In genomic region chr17:44877121-44877520, GRCh38 we compare ENCODE assay signal across 38 cellular contexts. TPM values are rescaled to one million over a fixed set of nuclear protein-coding genes. Genes with fewer than 3 reads are reported as not detected.
"Had no signal": no experiment of that assay in that cellular context is flagged by ENCODE, and none has a peak within 500 bp of the region (broad histone marks: within the 10 kb centered on the region; RNA-seq: fewer than 3 reads in every experiment).

No MANE protein-coding gene starts in this region.

- H3K4me1 Mint-ChIP-seq: activated B cell treated with CpG ODN at 0.5 μM for 24 hours; activated T-helper 17 cell treated with anti-CD3 and anti-CD28 coated beads, Interleukin-2, amount 50 U/mL, for 72 hours had no signal

- H3K4me1 ChIP-seq: body of pancreas, breast epithelium had no signal

- H3K27ac ChIP-seq: adrenal gland, body of pancreas, brain microvascular endothelial cell, breast epithelium, VCaP had no signal

- DNase-seq: activated B cell treated with CpG ODN at 0.5 μM for 24 hours; activated CD4-positive, alpha-beta memory T cell treated with anti-CD3 and anti-CD28 coated beads for 36 hours; activated CD4-positive, alpha-beta T cell treated with anti-CD3 and anti-CD28 coated beads for 4 hours; activated CD4-positive, alpha-beta T cell treated with anti-CD3 and anti-CD28 coated beads, Interleukin-2, amount 10 ng/mL, durations not matched to agents 24 days and 14 days; activated CD4-positive, alpha-beta T cell treated with anti-CD3 and anti-CD28 coated beads, Interleukin-2, amount 50 U/mL, for 1 hour; activated CD4-positive, alpha-beta T cell treated with anti-CD3 and anti-CD28 coated beads, Interleukin-2, amount 50 U/mL, for 4 hours; activated CD4-positive, CD25-positive, alpha-beta regulatory T cell treated with anti-CD3 and anti-CD28 coated beads, Interleukin-2, amount 50 U/mL, for 72 hours; activated CD8-positive, alpha-beta memory T cell treated with anti-CD3 and anti-CD28 coated beads, Interleukin-2, amount 50 U/mL, for 4 hours; activated CD8-positive, alpha-beta T cell treated with anti-CD3 and anti-CD28 coated beads for 36 hours; activated effector memory CD4-positive, alpha-beta T cell treated with anti-CD3 and anti-CD28 coated beads, Interleukin-2, amount 50 U/mL, for 16 hours; activated gamma-delta T cell treated with Interleukin-2 at 50 U/mL for 16 hours; activated naive CD4-positive, alpha-beta T cell; activated naive CD4-positive, alpha-beta T cell treated with anti-CD3 and anti-CD28 coated beads for 36 hours; activated naive CD4-positive, alpha-beta T cell treated with anti-CD3 and anti-CD28 coated beads, Interleukin-2, amount 50 U/mL, for 16 hours; activated naive CD8-positive, alpha-beta T cell treated with anti-CD3 and anti-CD28 coated beads for 36 hours; activated T-cell treated with anti-CD3 and anti-CD28 coated beads for 4 hours; activated T-cell treated with anti-CD3 and anti-CD28 coated beads, Interleukin-2, amount 50 U/mL, for 1 hour; activated T-cell treated with anti-CD3 and anti-CD28 coated beads, Interleukin-2, amount 50 U/mL, for 4 hours; activated T-cell treated with anti-CD3 and anti-CD28 coated beads, Interleukin-2, amount 50 U/mL, for 72 hours; adrenal gland; amniotic stem cell; body of pancreas; brain microvascular endothelial cell; central memory CD4-positive, alpha-beta T cell; T-helper 1 cell; T-helper 2 cell; T-helper 9 cell had no signal

- H3K4me3 ChIP-seq: adrenal gland, body of pancreas, breast epithelium had no signal

- H3K9me3 ChIP-seq: adrenal gland, body of pancreas, breast epithelium had no signal

- ATAC-seq: activated CD8-positive, alpha-beta T cell treated with anti-CD3 and anti-CD28 coated beads for 36 hours; activated naive CD4-positive, alpha-beta T cell treated with anti-CD3 and anti-CD28 coated beads, Interleukin-2, amount 50 U/mL, for 72 hours; activated T-cell treated with anti-CD3 and anti-CD28 coated beads, Interleukin-2, amount 50 U/mL, for 4 hours; activated T-cell treated with anti-CD3 and anti-CD28 coated beads, Interleukin-2, amount 50 U/mL, for 72 hours; activated T-helper 17 cell treated with anti-CD3 and anti-CD28 coated beads, Interleukin-2, amount 50 U/mL, for 72 hours; body of pancreas had no signal

- H3K27me3 Mint-ChIP-seq: activated B cell treated with CpG ODN at 0.5 μM for 24 hours; activated CD4-positive, alpha-beta memory T cell treated with anti-CD3 and anti-CD28 coated beads for 36 hours; activated CD4-positive, alpha-beta T cell treated with anti-CD3 and anti-CD28 coated beads, Interleukin-2, amount 10 ng/mL, durations not matched to agents 24 days and 14 days; activated CD8-positive, alpha-beta T cell treated with anti-CD3 and anti-CD28 coated beads for 36 hours; activated naive CD8-positive, alpha-beta T cell treated with anti-CD3 and anti-CD28 coated beads for 36 hours; activated T-helper 17 cell treated with anti-CD3 and anti-CD28 coated beads, Interleukin-2, amount 50 U/mL, for 72 hours had no signal

- H3K9me3 Mint-ChIP-seq: activated B cell treated with CpG ODN at 0.5 μM for 24 hours; activated CD4-positive, alpha-beta memory T cell treated with anti-CD3 and anti-CD28 coated beads for 36 hours; activated CD4-positive, alpha-beta T cell treated with anti-CD3 and anti-CD28 coated beads, Interleukin-2, amount 10 ng/mL, durations not matched to agents 24 days and 14 days; activated CD8-positive, alpha-beta T cell treated with anti-CD3 and anti-CD28 coated beads for 36 hours; activated naive CD4-positive, alpha-beta T cell treated with anti-CD3 and anti-CD28 coated beads for 36 hours; activated naive CD4-positive, alpha-beta T cell treated with anti-CD3 and anti-CD28 coated beads, Interleukin-2, amount 50 U/mL, for 72 hours; activated naive CD8-positive, alpha-beta T cell treated with anti-CD3 and anti-CD28 coated beads for 36 hours; activated T-cell treated with anti-CD3 and anti-CD28 coated beads, Interleukin-2, amount 50 U/mL, for 4 hours; activated T-cell treated with anti-CD3 and anti-CD28 coated beads, Interleukin-2, amount 50 U/mL, for 72 hours; activated T-helper 1 cell treated with anti-CD3 and anti-CD28 coated beads, Interleukin-12 subunit alpha, Interleukin-12 subunit beta, Interleukin-2, Interleukin-4 antibody, amounts not matched to agents 30 ng/mL and 10 ng/mL and 1 ng/mL, durations not matched to agents 14 hours and 24 hours and 36 hours; activated T-helper 17 cell treated with anti-CD3 and anti-CD28 coated beads, Interleukin-2, amount 50 U/mL, for 72 hours; T-helper 1 cell treated with Interleukin-12 subunit alpha and Interleukin-12 subunit beta and Interleukin-4 antibody, amounts not matched to agents 30 μg/mL and 1 μg/mL, for 36 hours; T-helper 2 cell treated with Interferon-gamma antibody and Interleukin-4, amounts not matched to agents 5 μg/mL and 100 μg/mL, for 36 hours had no signal

- FAIRE-seq: astrocyte, TTC549 had no signal

- H3K27me3 ChIP-seq: adrenal gland, body of pancreas, brain microvascular endothelial cell, breast epithelium had no signal

- H3K4me3 Mint-ChIP-seq: activated B cell treated with CpG ODN at 0.5 μM for 24 hours; activated CD4-positive, alpha-beta memory T cell treated with anti-CD3 and anti-CD28 coated beads for 36 hours; activated CD4-positive, alpha-beta T cell treated with anti-CD3 and anti-CD28 coated beads, Interleukin-2, amount 10 ng/mL, durations not matched to agents 24 days and 14 days; activated CD8-positive, alpha-beta T cell treated with anti-CD3 and anti-CD28 coated beads for 36 hours; activated naive CD4-positive, alpha-beta T cell treated with anti-CD3 and anti-CD28 coated beads for 36 hours; activated naive CD8-positive, alpha-beta T cell treated with anti-CD3 and anti-CD28 coated beads for 36 hours; activated T-cell treated with anti-CD3 and anti-CD28 coated beads, Interleukin-2, amount 50 U/mL, for 4 hours; activated T-cell treated with anti-CD3 and anti-CD28 coated beads, Interleukin-2, amount 50 U/mL, for 72 hours; activated T-helper 1 cell treated with anti-CD3 and anti-CD28 coated beads, Interleukin-12 subunit alpha, Interleukin-12 subunit beta, Interleukin-2, Interleukin-4 antibody, amounts not matched to agents 30 ng/mL and 10 ng/mL and 1 ng/mL, durations not matched to agents 14 hours and 24 hours and 36 hours; activated T-helper 17 cell treated with anti-CD3 and anti-CD28 coated beads, Interleukin-2, amount 50 U/mL, for 72 hours; T-helper 1 cell treated with Interleukin-12 subunit alpha and Interleukin-12 subunit beta and Interleukin-4 antibody, amounts not matched to agents 30 μg/mL and 1 μg/mL, for 36 hours; T-helper 2 cell treated with Interferon-gamma antibody and Interleukin-4, amounts not matched to agents 5 μg/mL and 100 μg/mL, for 36 hours had no signal

- H3K27ac Mint-ChIP-seq: activated B cell treated with CpG ODN at 0.5 μM for 24 hours; activated CD4-positive, alpha-beta memory T cell treated with anti-CD3 and anti-CD28 coated beads for 36 hours; activated CD4-positive, alpha-beta T cell treated with anti-CD3 and anti-CD28 coated beads, Interleukin-2, amount 10 ng/mL, durations not matched to agents 24 days and 14 days; activated CD8-positive, alpha-beta T cell treated with anti-CD3 and anti-CD28 coated beads for 36 hours; activated naive CD4-positive, alpha-beta T cell treated with anti-CD3 and anti-CD28 coated beads for 36 hours; activated naive CD4-positive, alpha-beta T cell treated with anti-CD3 and anti-CD28 coated beads, Interleukin-2, amount 50 U/mL, for 72 hours; activated naive CD8-positive, alpha-beta T cell treated with anti-CD3 and anti-CD28 coated beads for 36 hours; activated T-cell treated with anti-CD3 and anti-CD28 coated beads, Interleukin-2, amount 50 U/mL, for 72 hours; activated T-helper 1 cell treated with anti-CD3 and anti-CD28 coated beads, Interleukin-12 subunit alpha, Interleukin-12 subunit beta, Interleukin-2, Interleukin-4 antibody, amounts not matched to agents 30 ng/mL and 10 ng/mL and 1 ng/mL, durations not matched to agents 14 hours and 24 hours and 36 hours; activated T-helper 17 cell treated with anti-CD3 and anti-CD28 coated beads, Interleukin-2, amount 50 U/mL, for 72 hours; T-helper 1 cell treated with Interleukin-12 subunit alpha and Interleukin-12 subunit beta and Interleukin-4 antibody, amounts not matched to agents 30 μg/mL and 1 μg/mL, for 36 hours; T-helper 2 cell treated with Interferon-gamma antibody and Interleukin-4, amounts not matched to agents 5 μg/mL and 100 μg/mL, for 36 hours had no signal

RNA-seq across cellular contexts. Expression of gene HIGD1B, which starts 29.4 kb away (rescaled TPM):
- total RNA-seq: activated B cell treated with CpG ODN at 0.5 μM for 24 hours; activated CD4-positive, alpha-beta memory T cell treated with anti-CD3 and anti-CD28 coated beads for 36 hours; activated CD4-positive, alpha-beta T cell treated with anti-CD3 and anti-CD28 coated beads, Interleukin-2, amount 10 ng/mL, durations not matched to agents 24 days and 14 days; activated CD8-positive, alpha-beta memory T cell treated with anti-CD3 and anti-CD28 coated beads for 36 hours; activated CD8-positive, alpha-beta T cell treated with anti-CD3 and anti-CD28 coated beads for 36 hours; activated naive CD4-positive, alpha-beta T cell treated with anti-CD3 and anti-CD28 coated beads for 36 hours; activated naive CD4-positive, alpha-beta T cell treated with anti-CD3 and anti-CD28 coated beads, Interleukin-2, amount 50 U/mL, for 72 hours; activated naive CD8-positive, alpha-beta T cell treated with anti-CD3 and anti-CD28 coated beads for 36 hours; activated T-cell treated with anti-CD3 and anti-CD28 coated beads, Interleukin-2, amount 50 U/mL, for 4 hours; activated T-cell treated with anti-CD3 and anti-CD28 coated beads, Interleukin-2, amount 50 U/mL, for 72 hours; activated T-helper 1 cell treated with anti-CD3 and anti-CD28 coated beads, Interleukin-12 subunit alpha, Interleukin-12 subunit beta, Interleukin-2, Interleukin-4 antibody, amounts not matched to agents 30 ng/mL and 10 ng/mL and 1 ng/mL, durations not matched to agents 14 hours and 24 hours and 36 hours; activated T-helper 17 cell treated with anti-CD3 and anti-CD28 coated beads, Interleukin-2, amount 50 U/mL, for 72 hours; astrocyte had no signal
- polyA plus RNA-seq: aorta had no signal

RNA-seq across cellular contexts. Expression of gene GFAP, which starts 38.2 kb away (rescaled TPM):
- total RNA-seq: activated B cell treated with CpG ODN at 0.5 μM for 24 hours; activated CD4-positive, alpha-beta memory T cell treated with anti-CD3 and anti-CD28 coated beads for 36 hours; activated CD4-positive, alpha-beta T cell treated with anti-CD3 and anti-CD28 coated beads, Interleukin-2, amount 10 ng/mL, durations not matched to agents 24 days and 14 days; activated CD8-positive, alpha-beta memory T cell treated with anti-CD3 and anti-CD28 coated beads for 36 hours; activated CD8-positive, alpha-beta T cell treated with anti-CD3 and anti-CD28 coated beads for 36 hours; activated naive CD4-positive, alpha-beta T cell treated with anti-CD3 and anti-CD28 coated beads for 36 hours; activated naive CD4-positive, alpha-beta T cell treated with anti-CD3 and anti-CD28 coated beads, Interleukin-2, amount 50 U/mL, for 72 hours; activated naive CD8-positive, alpha-beta T cell treated with anti-CD3 and anti-CD28 coated beads for 36 hours; activated T-cell treated with anti-CD3 and anti-CD28 coated beads, Interleukin-2, amount 50 U/mL, for 4 hours; activated T-cell treated with anti-CD3 and anti-CD28 coated beads, Interleukin-2, amount 50 U/mL, for 72 hours; activated T-helper 1 cell treated with anti-CD3 and anti-CD28 coated beads, Interleukin-12 subunit alpha, Interleukin-12 subunit beta, Interleukin-2, Interleukin-4 antibody, amounts not matched to agents 30 ng/mL and 10 ng/mL and 1 ng/mL, durations not matched to agents 14 hours and 24 hours and 36 hours; activated T-helper 17 cell treated with anti-CD3 and anti-CD28 coated beads, Interleukin-2, amount 50 U/mL, for 72 hours; astrocyte had no signal
